7 cellular contexts compared by ENCODE assay signal in genomic region chr2:97056150-97056549, GRCh38. TPM values are rescaled to one million over a fixed set of nuclear protein-coding genes. Genes with fewer than 3 reads are reported as not detected.
DNase-seq lines count a peak whose midpoint lies in the region; ATAC-seq, FAIRE-seq and TF ChIP-seq lines count a peak whose summit lies in the region.
"Not testable (repeated sequence)": the region's sequence is repeated elsewhere in the genome, so short reads cannot be mapped to it uniquely, and the experiment has no call there.

No MANE protein-coding gene starts in this region.

- not testable (repeated sequence) for H3K4me2 ChIP-seq in A549; HCT116 (ENCODE audit: low read length); PC-3 (ENCODE audit: low read length); K562 (ENCODE audit: insufficient read depth, low read length); HepG2 (ENCODE audit: low read depth, low read length)
- peak overlapping the region; percentile 45 for H3K4me2 ChIP-seq in Karpas-422 (ENCODE audit: low read depth, low read length, poor library complexity, severe bottlenecking)

- not testable (repeated sequence) for TF ChIP-seq CTCF in A549 (IDR thresholded peaks at IDR 0.05); HCT116 (IDR thresholded peaks at IDR 0.05 in 2 of 3, conservative IDR thresholded peaks at IDR 0.05 in 1 of 3; ENCODE audit: borderline replicate concordance in 1 of 3, insufficient read depth in 1 of 3, low read depth in 2 of 3, low read length in 2 of 3); PC-3 (conservative IDR thresholded peaks at IDR 0.05; ENCODE audit: low read depth, low read length); K562 (IDR thresholded peaks at IDR 0.05 in 2 of 3, conservative IDR thresholded peaks at IDR 0.05 in 1 of 3; ENCODE audit: insufficient read depth in 2 of 3, low read depth in 1 of 3, low read length in 3 of 3); HepG2 (CRISPR knock-in tag; IDR thresholded peaks at IDR 0.05)

- H3K27ac ChIP-seq in A549; HCT116 (ENCODE audit: low read depth, low read length); Karpas-422 (ENCODE audit: low read length); PC-3 (ENCODE audit: low read length); K562 (ENCODE audit: extremely low read depth, low read depth, low read length); HepG2 (ENCODE audit: extremely low read length, insufficient read depth, low read length): not testable (repeated sequence)

- not testable (repeated sequence) for DNase-seq in A549 (ENCODE audit: low read depth in 1 of 2, low spot score in 1 of 2); HCT116 (ENCODE audit: low read depth, low spot score); PC-3; K562 (ENCODE audit: extremely low read depth in 1 of 4, low spot score in 3 of 4); HepG2 (ENCODE audit: low spot score)
- DNase-seq in DMS53 (lab: John Stamatoyannopoulos, UW) (peak; percentile 25), Karpas-422 (peak; percentile 58)

- ATAC-seq in A549 = peak; percentile 40 to 59; a peak in 3 of 6 replicates
- peak; percentile 73 for ATAC-seq in HCT116
- peak; percentile 64 for ATAC-seq in PC-3
- ATAC-seq in K562 = peak; percentile 64
- peak; percentile 54; the same call in 2 of the 3 replicates for ATAC-seq in HepG2

- H3K4me1 ChIP-seq in A549; HCT116 (ENCODE audit: control insufficient read depth in 1 of 2, insufficient read depth in 2 of 2, low read length in 2 of 2); PC-3 (ENCODE audit: insufficient read depth, low read length); K562 (replicated peaks in 1 of 2; ENCODE audit: control insufficient read depth in 2 of 2, insufficient read depth in 2 of 2, low read length in 2 of 2); HepG2 (ENCODE audit: insufficient read depth, low read length): not testable (repeated sequence)
- peaks cover 11% of the 10 kb centered on the region for H3K4me1 ChIP-seq in Karpas-422 (ENCODE audit: low read length)

- H3K9me2 ChIP-seq in HCT116 (ENCODE audit: insufficient read depth); Karpas-422 (replicated peaks; ENCODE audit: insufficient read depth, low read length); PC-3 (replicated peaks; ENCODE audit: low read length): not testable (repeated sequence)

- CTCF ChIA-PET in A549 (lab: Yijun Ruan, JAX); HCT116 (lab: Charles Lee); PC-3 (lab: Charles Lee); K562 (lab: Yijun Ruan, JAX; ENCODE audit: low intra/inter-chr PET ratio); HepG2 (lab: Yijun Ruan, JAX; ENCODE audit: low intra/inter-chr PET ratio, low total read pairs): not testable (repeated sequence)

- not testable (repeated sequence) for H4K20me1 ChIP-seq in HCT116 (ENCODE audit: insufficient read depth); Karpas-422 (ENCODE audit: insufficient read depth, low read depth, low read length); PC-3 (ENCODE audit: low read length); K562 (replicated peaks; ENCODE audit: control insufficient read depth, insufficient read depth, low read length); HepG2 (ENCODE audit: insufficient read depth, low read length)

- not testable (repeated sequence) for H3K9ac ChIP-seq in HCT116 (ENCODE audit: low read length); PC-3 (ENCODE audit: low read length); K562 (ENCODE audit: insufficient read depth in 1 of 2, low read depth in 2 of 2, low read length in 2 of 2); HepG2 (ENCODE audit: insufficient read depth, low read depth, low read length)
- H3K9ac ChIP-seq in Karpas-422 (ENCODE audit: low read length) = 0 out of 2 replicates have a peak overlapping the region, but pooled peaks have one; percentile 20

- H3K9me3 ChIP-seq in A549; HCT116 (ENCODE audit: control insufficient read depth in 1 of 2, insufficient read depth in 1 of 2, low read depth in 1 of 2, low read length in 2 of 2); Karpas-422 (ENCODE audit: low read length); PC-3 (ENCODE audit: low read length); K562 (replicated peaks; ENCODE audit: control insufficient read depth, insufficient read depth, low read depth, low read length); HepG2 (ENCODE audit: low read length): not testable (repeated sequence)

- BruUV-seq in HCT116 (replicated peaks; lab: Mats Ljungman, UMichigan); PC-3 (replicated peaks; lab: Mats Ljungman, UMichigan); K562 (replicated peaks; lab: Mats Ljungman, UMichigan); HepG2 (replicated peaks; lab: Mats Ljungman, UMichigan): not testable (repeated sequence)

- in situ Hi-C loops in K562 (cut with MboI) = loop anchor here (5.0 kb wide), 1 partner anchor 326 kb away; no protein-coding TSS in a partner anchor
- in situ Hi-C loops in HepG2 (cut with HindIII; ENCODE audit: extremely low pct_ligation_motif_present, low pct_unique_long_range_greater_than_20kb) = not testable (repeated sequence)

- POLR2A ChIA-PET in A549 (lab: Yijun Ruan, JAX); HCT116 (lab: Charles Lee); PC-3 (lab: Charles Lee; ENCODE audit: unreplicated experiment); K562 (lab: Yijun Ruan, JAX); HepG2 (lab: Yijun Ruan, JAX): not testable (repeated sequence)

- not testable (repeated sequence) for TF ChIP-seq POLR2A in A549 (IDR thresholded peaks at IDR 0.05; ENCODE audit: low read length); HCT116 (IDR thresholded peaks at IDR 0.05; ENCODE audit: borderline replicate concordance, extremely low read depth, insufficient read depth, insufficient read length); K562 (conservative IDR thresholded peaks at IDR 0.05); HepG2 (IDR thresholded peaks at IDR 0.05; ENCODE audit: insufficient read depth in 1 of 2, low read depth in 2 of 2, low read length in 2 of 2)

- H3K9me1 ChIP-seq in K562 (ENCODE audit: control insufficient read depth, insufficient read depth, low read length) = not testable (repeated sequence)

- TF ChIP-seq EP300 in A549 (IDR thresholded peaks at IDR 0.05); K562 (IDR thresholded peaks at IDR 0.05; ENCODE audit: low read length); HepG2 (IDR thresholded peaks at IDR 0.05; ENCODE audit: low read depth in 2 of 2, low read length in 2 of 2); HepG2 (CRISPR knock-in tag; IDR thresholded peaks at IDR 0.05; ENCODE audit: borderline replicate concordance): not testable (repeated sequence)

- H3K79me2 ChIP-seq in HCT116 (ENCODE audit: insufficient read depth, low read length); Karpas-422 (ENCODE audit: low read length); PC-3 (ENCODE audit: low read length); K562 (ENCODE audit: control insufficient read depth, insufficient read depth, low read length); HepG2 (ENCODE audit: insufficient read depth, low read length): not testable (repeated sequence)

- not testable (repeated sequence) for H2AFZ ChIP-seq in HCT116 (ENCODE audit: low read depth, low read length, poor library complexity, severe bottlenecking); Karpas-422 (ENCODE audit: low read length); PC-3 (ENCODE audit: low read length); K562 (ENCODE audit: low read depth, low read length); HepG2 (ENCODE audit: low read length)

- not testable (repeated sequence) for H3K4me3 ChIP-seq in A549; HCT116 (replicated peaks in 1 of 2; ENCODE audit: low read depth in 1 of 2, low read length in 2 of 2); Karpas-422 (ENCODE audit: low read length); PC-3 (ENCODE audit: low read length); K562; HepG2 (replicated peaks in 1 of 3; ENCODE audit: insufficient read depth in 1 of 3, low read depth in 2 of 3, low read length in 3 of 3)

- not testable (repeated sequence) for H3K27me3 ChIP-seq in HCT116 (ENCODE audit: insufficient read depth, low read length); Karpas-422 (ENCODE audit: low read length); K562 (ENCODE audit: control insufficient read depth in 2 of 2, insufficient read depth in 2 of 2, low read length in 2 of 2)
- H3K27me3 ChIP-seq in PC-3 (ENCODE audit: low read length) (peaks cover 11% of the 10 kb centered on the region), HepG2 (ENCODE audit: control insufficient read depth in 1 of 2, insufficient read depth in 2 of 2, low read length in 2 of 2) (peaks cover 1 to 12% of the 10 kb centered on the region in 2 experiments; a peak in 3 of 5 replicates)

- intact Hi-C loops in HCT116 (cut with micrococcal nuclease); PC-3 (cut with micrococcal nuclease); K562 (cut with micrococcal nuclease); HepG2 (cut with micrococcal nuclease; ENCODE audit: unreplicated experiment): not testable (repeated sequence)

- FAIRE-seq in A549 (lab: Jason Lieb, UNC); K562 (lab: Jason Lieb, UNC); HepG2 (lab: Jason Lieb, UNC): not testable (repeated sequence)

- TF ChIP-seq RAD21 in A549 (conservative IDR thresholded peaks at IDR 0.05 in 1 of 2, IDR thresholded peaks at IDR 0.05 in 1 of 2); HCT116 (IDR thresholded peaks at IDR 0.05; ENCODE audit: low read depth); K562 (CRISPR knock-in tag; conservative IDR thresholded peaks at IDR 0.05 in 1 of 2, IDR thresholded peaks at IDR 0.05 in 1 of 2); HepG2 (CRISPR knock-in tag; IDR thresholded peaks at IDR 0.05): not testable (repeated sequence)

- H3K36me3 ChIP-seq in HCT116 (ENCODE audit: control insufficient read depth in 1 of 2, insufficient read depth in 2 of 2, low read length in 2 of 2); Karpas-422 (ENCODE audit: insufficient read depth, low read length); PC-3 (ENCODE audit: low read depth, low read length); K562 (ENCODE audit: control insufficient read depth, insufficient read depth, low read length); HepG2 (replicated peaks in 1 of 2; ENCODE audit: control insufficient read depth in 1 of 2, insufficient read depth in 2 of 2, low read length in 2 of 2): not testable (repeated sequence)

- RAD21 ChIA-PET in HCT116 (lab: Charles Lee; ENCODE audit: low non-redundant PET in 1 of 2, low total read pairs in 2 of 2, uncharacterized antibody in 2 of 2, unreplicated experiment in 2 of 2) = not testable (repeated sequence)

- H3F3A ChIP-seq in PC-3 (ENCODE audit: low read length, unreplicated experiment) = not testable (repeated sequence)

- 42% methylated on average over 3 of the region's 3 CpGs for WGBS in A549 (ENCODE audit: missing lambda C conversion rate)
- WGBS in K562 (ENCODE audit: insufficient coverage, low coverage, missing lambda C conversion rate) = 0% methylated on average over 1 of the region's 3 CpGs
- 11% methylated on average over 3 of the region's 3 CpGs for WGBS in HepG2 (ENCODE audit: low lambda C conversion rate)

RNA-seq across cellular contexts. Expression of gene FAHD2B, which starts 38.5 kb away (rescaled TPM):
- polyA plus RNA-seq in A549 (2011; rRNA removed) (11.9 and 14.5 TPM in 2 replicates), A549 (2017; fragmentation: RNase III; extraction: RNeasy Plus Mini Kit Qiagen cat#74134 plus additional on column Dnase treatment) (9.2 to 11.6 TPM (median 11.0 TPM) in 3 replicates), K562 (2011; rRNA removed) (18.9 and 23.8 TPM in 2 replicates), K562 (2014; fragmentation: Illumina TruSeq; extraction: Trizol) (35.1 and 36.6 TPM in 2 replicates), K562 (2014; fragmentation: Nextera tagmentation; extraction: Ambion mirVana) (1 to 10 TPM; 4.7 to 8.7 TPM), K562 (2014; rRNA removed) (22.7 and 23.8 TPM in 2 replicates), HepG2 (2011; rRNA removed) (6.7 and 11.9 TPM in 2 replicates)
- polyA plus RNA-seq in A549 (2012; cell fraction: cytosol; rRNA removed) = 12.7 and 15.7 TPM in 2 replicates
- 20.4 and 21.4 TPM in 2 replicates for polyA plus RNA-seq in A549 (2012; cell fraction: nucleus; rRNA removed)
- polyA minus RNA-seq in A549 (2011; rRNA and poly(A)+ RNA removed) = 19.0 and 22.7 TPM in 2 replicates
- total RNA-seq in HCT116 (2021; ENCODE audit: unreplicated experiment) (25.3 TPM), PC-3 (2014; rRNA removed) (12.7 and 22.2 TPM in 2 replicates), K562 (2014; rRNA removed) (26.6 and 33.1 TPM in 2 replicates), K562 (2014; rRNA removed; fragmentation: Illumina TruSeq; extraction: Trizol) (23.3 and 27.5 TPM in 2 replicates), K562 (2015; rRNA removed; fragmentation: Illumina TruSeq; extraction: Trizol) (26.1 and 29.7 TPM in 2 replicates), K562 (2021) (32.9 and 35.0 TPM in 2 replicates), HepG2 (2016; rRNA removed; fragmentation: Illumina TruSeq; extraction: Trizol) (6.4 and 7.2 TPM in 2 replicates)
- polyA plus RNA-seq in HCT116 (2012) = 28.9 and 30.7 TPM in 2 replicates
- total RNA-seq in Karpas-422 (2014; rRNA removed; shearing (Covaris generic); ENCODE audit: low replicate concordance) = 33.0 and 42.8 TPM in 2 replicates
- 32.3 and 58.4 TPM in 2 replicates for total RNA-seq in K562 (2011; cell fraction: chromatin; rRNA removed; ENCODE audit: low replicate concordance)
- total RNA-seq in K562 (2011; cell fraction: nucleolus; rRNA removed) = 39.3 and 50.0 TPM in 2 replicates
- total RNA-seq in K562 (2011; cell fraction: nucleoplasm; rRNA removed) = 42.0 and 62.4 TPM in 2 replicates
- polyA plus RNA-seq in K562 (2011; cell fraction: cytosol; rRNA removed) = 22.2 and 27.3 TPM in 2 replicates
- 77.1 and 85.2 TPM in 2 replicates for polyA plus RNA-seq in K562 (2011; cell fraction: nucleus; rRNA removed)
- 24.0 and 51.0 TPM in 2 replicates for polyA plus RNA-seq in K562 (2012)
- polyA minus RNA-seq in K562 (2011; rRNA and poly(A)+ RNA removed) = 15.6 and 20.2 TPM in 2 replicates
- 14.6 and 16.6 TPM in 2 replicates for polyA minus RNA-seq in K562 (2011; cell fraction: cytosol; rRNA and poly(A)+ RNA removed)
- polyA minus RNA-seq in K562 (2011; cell fraction: nucleus; rRNA and poly(A)+ RNA removed) = 23.6 and 27.8 TPM in 2 replicates
- 1.9 and 2.1 TPM in 2 replicates for total RNA-seq in HepG2 (2016; cell fraction: cytosol; rRNA removed; fragmentation: Illumina TruSeq; extraction: Trizol; ENCODE audit: low read depth)
- total RNA-seq in HepG2 (2016; cell fraction: insoluble cytoplasmic fraction; rRNA removed; fragmentation: Illumina TruSeq; extraction: Trizol) = 7.4 and 7.7 TPM in 2 replicates
- 2.3 and 2.8 TPM in 2 replicates for total RNA-seq in HepG2 (2016; cell fraction: membrane; rRNA removed; fragmentation: Illumina TruSeq; extraction: Trizol)
- total RNA-seq in HepG2 (2016; cell fraction: nucleus; rRNA removed; fragmentation: Illumina TruSeq; extraction: Trizol) = 4.9 TPM in 2 replicates
- polyA plus RNA-seq in HepG2 (2011; cell fraction: cytosol; rRNA removed) = 9.6 TPM in 2 replicates
- polyA plus RNA-seq in HepG2 (2011; cell fraction: nucleus; rRNA removed) = 24.2 and 27.2 TPM in 2 replicates
- polyA plus RNA-seq in HepG2 (2012) = 8.4 and 8.7 TPM in 2 replicates
- 2.7 and 3.4 TPM in 2 replicates for polyA plus RNA-seq in HepG2 (2016; cell fraction: cytosol; fragmentation: Illumina TruSeq; extraction: Trizol; ENCODE audit: low read depth)
- 9.2 and 9.7 TPM in 2 replicates for polyA plus RNA-seq in HepG2 (2016; cell fraction: insoluble cytoplasmic fraction; fragmentation: Illumina TruSeq; extraction: Trizol; ENCODE audit: low read depth)
- 2.9 and 3.7 TPM in 2 replicates for polyA plus RNA-seq in HepG2 (2016; cell fraction: membrane; fragmentation: Illumina TruSeq; extraction: Trizol; ENCODE audit: low read depth)
- polyA plus RNA-seq in HepG2 (2016; cell fraction: nucleus; fragmentation: Illumina TruSeq; extraction: Trizol; ENCODE audit: insufficient read depth, low read depth) = 11.3 and 15.3 TPM in 2 replicates
- polyA minus RNA-seq in HepG2 (2011; rRNA and poly(A)+ RNA removed; ENCODE audit: low replicate concordance) = 15.1 and 27.7 TPM in 2 replicates
- polyA minus RNA-seq in HepG2 (2011; cell fraction: cytosol; rRNA and poly(A)+ RNA removed) = 3.5 and 6.2 TPM in 2 replicates
- polyA minus RNA-seq in HepG2 (2011; cell fraction: nucleus; rRNA and poly(A)+ RNA removed) = 10.6 and 10.7 TPM in 2 replicates

RNA-seq across cellular contexts. Expression of gene ANKRD36, which starts 56.8 kb away (rescaled TPM):
- polyA plus RNA-seq in A549 (2011; rRNA removed) = 10.1 and 15.0 TPM in 2 replicates
- polyA plus RNA-seq in A549 (2012; cell fraction: cytosol; rRNA removed) = 2.9 and 3.5 TPM in 2 replicates
- polyA plus RNA-seq in A549 (2012; cell fraction: nucleus; rRNA removed) = 6.9 and 11.0 TPM in 2 replicates
- 4.5 to 6.2 TPM (median 5.6 TPM) in 3 replicates for polyA plus RNA-seq in A549 (2017; fragmentation: RNase III; extraction: RNeasy Plus Mini Kit Qiagen cat#74134 plus additional on column Dnase treatment)
- polyA minus RNA-seq in A549 (2011; rRNA and poly(A)+ RNA removed) = 55.6 and 56.2 TPM in 2 replicates
- total RNA-seq in HCT116 (2021; ENCODE audit: unreplicated experiment) = 16.5 TPM
- polyA plus RNA-seq in HCT116 (2012) = 3.8 and 4.6 TPM in 2 replicates
- 57.3 and 84.2 TPM in 2 replicates for total RNA-seq in Karpas-422 (2014; rRNA removed; shearing (Covaris generic); ENCODE audit: low replicate concordance)
- 12.6 and 14.0 TPM in 2 replicates for total RNA-seq in PC-3 (2014; rRNA removed)
- total RNA-seq in K562 (2011; cell fraction: chromatin; rRNA removed; ENCODE audit: low replicate concordance) = 108 and 226 TPM in 2 replicates
- total RNA-seq in K562 (2011; cell fraction: nucleolus; rRNA removed) = 52.2 and 62.4 TPM in 2 replicates
- total RNA-seq in K562 (2011; cell fraction: nucleoplasm; rRNA removed) = 82.4 and 83.8 TPM in 2 replicates
- total RNA-seq in K562 (2014; rRNA removed) = 25.3 and 27.3 TPM in 2 replicates
- total RNA-seq in K562 (2014; rRNA removed; fragmentation: Illumina TruSeq; extraction: Trizol) = 21.8 and 25.5 TPM in 2 replicates
- 26.7 and 29.1 TPM in 2 replicates for total RNA-seq in K562 (2015; rRNA removed; fragmentation: Illumina TruSeq; extraction: Trizol)
- total RNA-seq in K562 (2021) = 15.7 and 19.0 TPM in 2 replicates
- polyA plus RNA-seq in K562 (2011; rRNA removed) = 11.4 and 12.9 TPM in 2 replicates
- polyA plus RNA-seq in K562 (2011; cell fraction: cytosol; rRNA removed) = 1.8 and 2.2 TPM in 2 replicates
- 67.9 and 78.2 TPM in 2 replicates for polyA plus RNA-seq in K562 (2011; cell fraction: nucleus; rRNA removed)
- 5.0 and 6.8 TPM in 2 replicates for polyA plus RNA-seq in K562 (2012)
- polyA plus RNA-seq in K562 (2014; fragmentation: Illumina TruSeq; extraction: Trizol) = 7.6 and 8.1 TPM in 2 replicates
- 1 to 10 TPM; 8.0 to 9.6 TPM for polyA plus RNA-seq in K562 (2014; fragmentation: Nextera tagmentation; extraction: Ambion mirVana)
- polyA plus RNA-seq in K562 (2014; rRNA removed) = 11.2 and 15.4 TPM in 2 replicates
- polyA minus RNA-seq in K562 (2011; rRNA and poly(A)+ RNA removed) = 69.6 and 95.4 TPM in 2 replicates
- polyA minus RNA-seq in K562 (2011; cell fraction: cytosol; rRNA and poly(A)+ RNA removed) = 3.4 and 4.1 TPM in 2 replicates
- polyA minus RNA-seq in K562 (2011; cell fraction: nucleus; rRNA and poly(A)+ RNA removed) = 172 and 270 TPM in 2 replicates
- total RNA-seq in HepG2 (2016; rRNA removed; fragmentation: Illumina TruSeq; extraction: Trizol) = 6.1 and 27.3 TPM in 2 replicates
- 14.6 and 17.7 TPM in 2 replicates for total RNA-seq in HepG2 (2016; cell fraction: cytosol; rRNA removed; fragmentation: Illumina TruSeq; extraction: Trizol; ENCODE audit: low read depth)
- 6.0 and 25.5 TPM in 2 replicates for total RNA-seq in HepG2 (2016; cell fraction: insoluble cytoplasmic fraction; rRNA removed; fragmentation: Illumina TruSeq; extraction: Trizol)
- total RNA-seq in HepG2 (2016; cell fraction: membrane; rRNA removed; fragmentation: Illumina TruSeq; extraction: Trizol) = 14.0 and 19.5 TPM in 2 replicates
- total RNA-seq in HepG2 (2016; cell fraction: nucleus; rRNA removed; fragmentation: Illumina TruSeq; extraction: Trizol) = 99.2 and 110 TPM in 2 replicates
- polyA plus RNA-seq in HepG2 (2011; rRNA removed) = 5.3 and 6.4 TPM in 2 replicates
- polyA plus RNA-seq in HepG2 (2011; cell fraction: cytosol; rRNA removed) = 0.75 and 0.78 TPM in 2 replicates
- 35.4 and 41.9 TPM in 2 replicates for polyA plus RNA-seq in HepG2 (2011; cell fraction: nucleus; rRNA removed)
- 5.0 and 6.5 TPM in 2 replicates for polyA plus RNA-seq in HepG2 (2012)
- 0.52 and 0.75 TPM in 2 replicates for polyA plus RNA-seq in HepG2 (2016; cell fraction: cytosol; fragmentation: Illumina TruSeq; extraction: Trizol; ENCODE audit: low read depth)
- 3.5 and 3.9 TPM in 2 replicates for polyA plus RNA-seq in HepG2 (2016; cell fraction: insoluble cytoplasmic fraction; fragmentation: Illumina TruSeq; extraction: Trizol; ENCODE audit: low read depth)
- 1.1 and 1.4 TPM in 2 replicates for polyA plus RNA-seq in HepG2 (2016; cell fraction: membrane; fragmentation: Illumina TruSeq; extraction: Trizol; ENCODE audit: low read depth)
- polyA plus RNA-seq in HepG2 (2016; cell fraction: nucleus; fragmentation: Illumina TruSeq; extraction: Trizol; ENCODE audit: insufficient read depth, low read depth) = 29.7 and 37.1 TPM in 2 replicates
- polyA minus RNA-seq in HepG2 (2011; rRNA and poly(A)+ RNA removed; ENCODE audit: low replicate concordance) = 49.0 and 88.6 TPM in 2 replicates
- 2.3 and 3.1 TPM in 2 replicates for polyA minus RNA-seq in HepG2 (2011; cell fraction: cytosol; rRNA and poly(A)+ RNA removed)
- polyA minus RNA-seq in HepG2 (2011; cell fraction: nucleus; rRNA and poly(A)+ RNA removed) = 267 and 288 TPM in 2 replicates
